Comparison of ENCODE assay signal across 24 cellular contexts in genomic region chr5:129966071-129966470, GRCh38.
"Had no signal": no experiment of that assay in that cellular context is flagged by ENCODE, and none has a peak within 500 bp of the region (broad histone marks: within the 10 kb centered on the region; RNA-seq: fewer than 3 reads in every experiment).

No MANE protein-coding gene starts in this region.

- H3K4me1 ChIP-seq: SJSA1 had no signal

- H3K36me3 ChIP-seq: SJSA1 had no signal

- H3K36me3 Mint-ChIP-seq: IgD-negative memory B cell had no signal

- H3K4me3 Mint-ChIP-seq: IgD-negative memory B cell had no signal

- ATAC-seq: K562, Panc1, PC-3, Right ventricle myocardium inferior had no signal

- H3K27ac Mint-ChIP-seq: IgD-negative memory B cell had no signal

- H3K27me3 Mint-ChIP-seq: IgD-negative memory B cell had no signal

- H3K27ac ChIP-seq: HL-60, KMS-11, SJSA1, SK-N-MC had no signal

- H3K9me3 ChIP-seq: SJSA1 had no signal

- H3K4me3 ChIP-seq: K562, SJSA1, SK-N-MC had no signal

- H3K27me3 ChIP-seq: SJSA1 had no signal

- H3K9me3 Mint-ChIP-seq: IgD-negative memory B cell had no signal

- DNase-seq: Kasumi-1, MM.1S, NCI-H1092 treated with DMSO at 0.1 percent for 48 hours, NCI-H1436, NCI-H187, NCI-H2029, NCI-H2081 treated with DMSO at 0.1 percent for 48 hours, NCI-H2171, NCI-H226, NCI-H446, NCI-H510A, NCI-H524 treated with DMSO at 0.1 percent for 48 hours, NCI-H69, NCI-H774, PC-3, SIG-M5 had no signal

- H3K4me1 Mint-ChIP-seq: IgD-negative memory B cell had no signal
